16 cellular contexts compared by ENCODE assay signal in the genomic region with DNA sequence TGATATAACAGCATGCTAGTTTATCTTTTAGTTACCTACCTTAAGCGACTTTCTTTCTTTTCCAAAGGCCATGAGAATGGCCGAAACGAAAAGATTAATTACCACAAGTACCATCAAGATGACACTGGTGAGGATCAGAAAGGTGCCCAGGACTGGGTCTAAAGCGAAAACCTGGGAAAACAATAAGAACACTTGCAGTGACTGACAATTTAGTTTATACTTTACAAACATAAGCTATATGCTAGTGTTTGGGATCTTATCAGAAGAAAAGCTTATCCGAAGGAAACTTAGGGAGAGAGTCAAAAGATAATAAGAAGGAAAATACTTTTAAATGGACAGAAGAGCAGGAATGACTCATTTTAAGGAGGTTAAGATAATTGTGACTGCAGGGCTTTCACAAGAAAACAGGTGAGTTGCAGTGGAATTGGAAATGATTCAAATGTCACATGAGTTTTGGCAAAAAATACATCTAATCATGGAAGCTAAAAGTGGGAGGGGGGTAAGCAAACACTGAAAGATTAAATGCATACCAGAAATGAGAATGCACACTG. TPM values are rescaled to one million over a fixed set of nuclear protein-coding genes. Genes with fewer than 3 reads are reported as not detected.
DNase-seq lines count a peak whose midpoint lies in the region; ATAC-seq, FAIRE-seq and TF ChIP-seq lines count a peak whose summit lies in the region.
"Had no signal": no experiment of that assay in that cellular context is flagged by ENCODE, and none has a peak within 500 bp of the region (broad histone marks: within the 10 kb centered on the region; RNA-seq: fewer than 3 reads in every experiment).

No MANE protein-coding gene starts in this region.

- no peak for DNase-seq in activated CD8-positive, alpha-beta T cell treated with anti-CD3 and anti-CD28 coated beads for 36 hours
- DNase-seq in activated CD8-positive, alpha-beta T cell treated with anti-CD3 and anti-CD28 coated beads, Interleukin-2, amount 10 ng/mL, durations not matched to agents 7 days and 5 days: no peak
- no peak for DNase-seq in GM12891 (ENCODE audit: insufficient read length, low spot score)
- peak; percentile 18 for DNase-seq in renal cortical epithelial cell (ENCODE audit: low read depth)
- no peak for DNase-seq in hypothalamus (lab: John Stamatoyannopoulos, UW)
- no peak for DNase-seq in DMS153 (lab: John Stamatoyannopoulos, UW)
- DNase-seq: activated gamma-delta T cell treated with Interleukin-2 at 50 U/mL for 16 hours; caudate nucleus; effector memory CD8-positive, alpha-beta T cell; KBM-7; NCI-H1092 treated with DMSO at 0.1 percent for 48 hours; T-helper 1 cell had no signal

- TF ChIP-seq CTCF in activated CD8-positive, alpha-beta T cell treated with anti-CD3 and anti-CD28 coated beads for 36 hours (IDR thresholded peaks at IDR 0.05): no peak

- no peak overlapping the region for H3K4me3 Mint-ChIP-seq in activated CD8-positive, alpha-beta T cell treated with anti-CD3 and anti-CD28 coated beads for 36 hours
- H3K4me3 Mint-ChIP-seq in activated CD8-positive, alpha-beta T cell treated with anti-CD3 and anti-CD28 coated beads, Interleukin-2, amount 10 ng/mL, durations not matched to agents 7 days and 5 days: no peak overlapping the region
- no peak overlapping the region for H3K4me3 Mint-ChIP-seq in dendritic cell treated with granulocyte-macrophage colony-stimulating factor and Interleukin-4, amounts not matched to agents 40 ng/mL and 50 ng/mL, for 4 days
- H3K4me3 Mint-ChIP-seq: effector memory CD8-positive, alpha-beta T cell; stimulated activated effector memory CD8-positive, alpha-beta T cell treated with anti-CD3 and anti-CD28 coated beads, Interleukin-12 subunit alpha, Interleukin-12 subunit beta, amount 100 ng/mL, for 72 hours had no signal

- intact Hi-C loops in activated CD8-positive, alpha-beta T cell treated with anti-CD3 and anti-CD28 coated beads for 36 hours (cut with micrococcal nuclease): no loop called here
- intact Hi-C loops in dendritic cell treated with granulocyte-macrophage colony-stimulating factor and Interleukin-4, amounts not matched to agents 40 ng/mL and 50 ng/mL, for 4 days (cut with micrococcal nuclease): no loop called here

- peaks cover 14% of the 10 kb centered on the region for H3K4me1 Mint-ChIP-seq in activated CD8-positive, alpha-beta T cell treated with anti-CD3 and anti-CD28 coated beads for 36 hours (ENCODE audit: low read depth)
- no peaks in the 10 kb centered on the region for H3K4me1 Mint-ChIP-seq in activated CD8-positive, alpha-beta T cell treated with anti-CD3 and anti-CD28 coated beads, Interleukin-2, amount 10 ng/mL, durations not matched to agents 7 days and 5 days (ENCODE audit: low read depth)
- peaks cover 7% of the 10 kb centered on the region for H3K4me1 Mint-ChIP-seq in dendritic cell treated with granulocyte-macrophage colony-stimulating factor and Interleukin-4, amounts not matched to agents 40 ng/mL and 50 ng/mL, for 4 days (ENCODE audit: low read depth)

- FAIRE-seq in GM12891 (lab: Jason Lieb, UNC): no peak

- ATAC-seq in activated CD8-positive, alpha-beta T cell treated with anti-CD3 and anti-CD28 coated beads for 36 hours: no peak
- ATAC-seq in activated CD8-positive, alpha-beta T cell treated with anti-CD3 and anti-CD28 coated beads, Interleukin-2, amount 10 ng/mL, durations not matched to agents 7 days and 5 days: no peak
- no peak for ATAC-seq in HG02884 (IDR thresholded peaks at IDR 0.05; ENCODE audit: unreplicated experiment)
- ATAC-seq: effector memory CD8-positive, alpha-beta T cell; left lobe of liver; stimulated activated effector memory CD8-positive, alpha-beta T cell treated with anti-CD3 and anti-CD28 coated beads, Interleukin-12 subunit alpha, Interleukin-12 subunit beta, amount 100 ng/mL, for 72 hours had no signal

- CTCF ChIA-PET in activated CD8-positive, alpha-beta T cell treated with anti-CD3 and anti-CD28 coated beads for 36 hours (lab: Charles Lee): interaction anchor here (1.0 to 1.7 kb wide), 6 partner anchors 10 to 32 kb away, joined by 3 to 9 read pairs (median 4); no protein-coding TSS in a partner anchor
- CTCF ChIA-PET in activated CD8-positive, alpha-beta T cell treated with anti-CD3 and anti-CD28 coated beads, Interleukin-2, amount 10 ng/mL, durations not matched to agents 7 days and 5 days (lab: Charles Lee): interaction anchor here (0.6 to 2.2 kb wide), 3 partner anchors 27 to 48 kb away, joined by 3 to 7 read pairs (median 7); no protein-coding TSS in a partner anchor

- H3K27ac Mint-ChIP-seq in activated CD8-positive, alpha-beta T cell treated with anti-CD3 and anti-CD28 coated beads for 36 hours: peak overlapping the region; percentile 16
- no peak overlapping the region for H3K27ac Mint-ChIP-seq in activated CD8-positive, alpha-beta T cell treated with anti-CD3 and anti-CD28 coated beads, Interleukin-2, amount 10 ng/mL, durations not matched to agents 7 days and 5 days
- H3K27ac Mint-ChIP-seq in dendritic cell treated with granulocyte-macrophage colony-stimulating factor and Interleukin-4, amounts not matched to agents 40 ng/mL and 50 ng/mL, for 4 days: peak overlapping the region; percentile 18

- H3K36me3 Mint-ChIP-seq in activated CD8-positive, alpha-beta T cell treated with anti-CD3 and anti-CD28 coated beads for 36 hours (ENCODE audit: low read depth): peaks cover 32% of the 10 kb centered on the region
- peaks cover 52% of the 10 kb centered on the region for H3K36me3 Mint-ChIP-seq in activated CD8-positive, alpha-beta T cell treated with anti-CD3 and anti-CD28 coated beads, Interleukin-2, amount 10 ng/mL, durations not matched to agents 7 days and 5 days (ENCODE audit: low read depth)
- peaks cover 88% of the 10 kb centered on the region for H3K36me3 Mint-ChIP-seq in dendritic cell treated with granulocyte-macrophage colony-stimulating factor and Interleukin-4, amounts not matched to agents 40 ng/mL and 50 ng/mL, for 4 days (ENCODE audit: low read depth)

- no peaks in the 10 kb centered on the region for H3K9me3 Mint-ChIP-seq in activated CD8-positive, alpha-beta T cell treated with anti-CD3 and anti-CD28 coated beads for 36 hours
- no peaks in the 10 kb centered on the region for H3K9me3 Mint-ChIP-seq in activated CD8-positive, alpha-beta T cell treated with anti-CD3 and anti-CD28 coated beads, Interleukin-2, amount 10 ng/mL, durations not matched to agents 7 days and 5 days (ENCODE audit: insufficient read depth)
- no peaks in the 10 kb centered on the region for H3K9me3 Mint-ChIP-seq in dendritic cell treated with granulocyte-macrophage colony-stimulating factor and Interleukin-4, amounts not matched to agents 40 ng/mL and 50 ng/mL, for 4 days
- H3K9me3 Mint-ChIP-seq: effector memory CD8-positive, alpha-beta T cell; stimulated activated effector memory CD8-positive, alpha-beta T cell treated with anti-CD3 and anti-CD28 coated beads, Interleukin-12 subunit alpha, Interleukin-12 subunit beta, amount 100 ng/mL, for 72 hours had no signal

- POLR2A ChIA-PET in activated CD8-positive, alpha-beta T cell treated with anti-CD3 and anti-CD28 coated beads for 36 hours (lab: Charles Lee): interaction anchor here (1.2 to 1.5 kb wide), 2 partner anchors 9 to 33 kb away, joined by 4 to 6 read pairs; no protein-coding TSS in a partner anchor
- POLR2A ChIA-PET in activated CD8-positive, alpha-beta T cell treated with anti-CD3 and anti-CD28 coated beads, Interleukin-2, amount 10 ng/mL, durations not matched to agents 7 days and 5 days (lab: Charles Lee): no interaction called here

- no peaks in the 10 kb centered on the region for H3K27me3 Mint-ChIP-seq in activated CD8-positive, alpha-beta T cell treated with anti-CD3 and anti-CD28 coated beads for 36 hours
- no peaks in the 10 kb centered on the region for H3K27me3 Mint-ChIP-seq in activated CD8-positive, alpha-beta T cell treated with anti-CD3 and anti-CD28 coated beads, Interleukin-2, amount 10 ng/mL, durations not matched to agents 7 days and 5 days (ENCODE audit: low read depth)
- H3K27me3 Mint-ChIP-seq in dendritic cell treated with granulocyte-macrophage colony-stimulating factor and Interleukin-4, amounts not matched to agents 40 ng/mL and 50 ng/mL, for 4 days: no peaks in the 10 kb centered on the region
- H3K27me3 Mint-ChIP-seq: effector memory CD8-positive, alpha-beta T cell had no signal

- no peak for TF ChIP-seq POLR2A in GM12891 (IDR thresholded peaks at IDR 0.05; ENCODE audit: low read depth, low read length)

TF ChIP-seq in GM12891, 5 proteins besides CTCF, POLR2A, EP300 and RAD21:
- TF ChIP-seq TAF1 (IDR thresholded peaks at IDR 0.05; ENCODE audit: low read depth, low read length) (no peak), POLR2AphosphoS5 (IDR thresholded peaks at IDR 0.05; ENCODE audit: low read depth, low read length) (peak; percentile 55; the same call in 1 of the 2 replicates)

RNA-seq across cellular contexts. Expression of gene IST1, which starts 34.8 kb away (rescaled TPM):
- 100 to 1,000 TPM; 157 to 175 TPM for total RNA-seq in activated CD8-positive, alpha-beta T cell treated with anti-CD3 and anti-CD28 coated beads for 36 hours
- total RNA-seq in activated CD8-positive, alpha-beta T cell treated with anti-CD3 and anti-CD28 coated beads, Interleukin-2, amount 10 ng/mL, durations not matched to agents 7 days and 5 days: 100 to 1,000 TPM; 155 to 174 TPM
- polyA plus RNA-seq in GM12891 (2012; ENCODE audit: low read depth, missing spikeins): 130 TPM
- 231 and 302 TPM in 2 replicates for total RNA-seq in renal cortical epithelial cell

RNA-seq across cellular contexts. Expression of gene ZNF821, which starts 46.1 kb away (rescaled TPM):
- 1 to 10 TPM; 5.6 to 6.2 TPM for total RNA-seq in activated CD8-positive, alpha-beta T cell treated with anti-CD3 and anti-CD28 coated beads for 36 hours
- 1 to 10 TPM; 3.7 to 4.1 TPM for total RNA-seq in activated CD8-positive, alpha-beta T cell treated with anti-CD3 and anti-CD28 coated beads, Interleukin-2, amount 10 ng/mL, durations not matched to agents 7 days and 5 days
- polyA plus RNA-seq in GM12891 (2012; ENCODE audit: low read depth, missing spikeins): 4.2 TPM
- 5.7 and 7.2 TPM in 2 replicates for total RNA-seq in renal cortical epithelial cell
